1 cellular context compared by ENCODE assay signal in the genomic region with DNA sequence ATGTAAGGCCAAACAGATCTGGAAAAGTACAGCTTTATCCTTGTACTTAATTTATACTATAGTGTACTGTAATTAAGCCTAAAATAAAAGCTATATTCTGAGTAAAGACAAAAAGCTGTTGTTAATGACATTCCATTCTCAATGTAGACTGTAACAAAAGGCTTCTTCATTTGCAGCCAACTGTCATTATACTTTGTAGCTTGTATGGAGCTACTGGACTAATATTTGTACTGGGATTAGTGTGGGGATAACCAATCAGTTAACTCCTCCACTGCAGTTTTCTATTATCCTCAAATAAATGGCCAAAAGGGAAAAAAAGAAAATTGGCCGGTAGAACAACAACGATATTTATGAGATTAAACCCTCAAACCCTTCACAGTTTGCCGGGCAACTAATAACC.
A peak's percentile ranks its signal among the peaks of the same experiment; 100 is the strongest.
TF ChIP-seq lines count a peak whose summit lies in the region.

No MANE protein-coding gene starts in this region.

TF ChIP-seq in HepG2, 621 proteins besides CTCF, POLR2A, EP300 and RAD21 (continued from another document and continues in another):
- TF ChIP-seq ZHX1 (CRISPR knock-in tag; IDR thresholded peaks at IDR 0.05; ENCODE audit: low read depth): no peak; the same call in 1 of the 2 replicates
- TF ChIP-seq HMG20A (CRISPR knock-in tag; IDR thresholded peaks at IDR 0.05; ENCODE audit: borderline replicate concordance): peak; percentile 76; the same call in 1 of the 2 replicates
- peak; percentile 45; the same call in 1 of the 2 replicates for TF ChIP-seq ZNF644 (CRISPR knock-in tag; IDR thresholded peaks at IDR 0.05; ENCODE audit: low read depth)
- no peak for TF ChIP-seq TAF15 (IDR thresholded peaks at IDR 0.05; ENCODE audit: low read depth, low read length, poor library complexity, severe bottlenecking)
- no peak for TF ChIP-seq XRCC5 (optimal IDR thresholded peaks at IDR 0.05; ENCODE audit: low read length)
- no peak for TF ChIP-seq FOXC1 (CRISPR knock-in tag; IDR thresholded peaks at IDR 0.05; ENCODE audit: borderline replicate concordance)
- no peak for TF ChIP-seq KLF11 (CRISPR knock-in tag; IDR thresholded peaks at IDR 0.05)
- no peak for TF ChIP-seq CENPX (CRISPR knock-in tag; IDR thresholded peaks at IDR 0.05)
- no peak for TF ChIP-seq ZNF768 (CRISPR knock-in tag; IDR thresholded peaks at IDR 0.05)
- TF ChIP-seq, protein P1, sequence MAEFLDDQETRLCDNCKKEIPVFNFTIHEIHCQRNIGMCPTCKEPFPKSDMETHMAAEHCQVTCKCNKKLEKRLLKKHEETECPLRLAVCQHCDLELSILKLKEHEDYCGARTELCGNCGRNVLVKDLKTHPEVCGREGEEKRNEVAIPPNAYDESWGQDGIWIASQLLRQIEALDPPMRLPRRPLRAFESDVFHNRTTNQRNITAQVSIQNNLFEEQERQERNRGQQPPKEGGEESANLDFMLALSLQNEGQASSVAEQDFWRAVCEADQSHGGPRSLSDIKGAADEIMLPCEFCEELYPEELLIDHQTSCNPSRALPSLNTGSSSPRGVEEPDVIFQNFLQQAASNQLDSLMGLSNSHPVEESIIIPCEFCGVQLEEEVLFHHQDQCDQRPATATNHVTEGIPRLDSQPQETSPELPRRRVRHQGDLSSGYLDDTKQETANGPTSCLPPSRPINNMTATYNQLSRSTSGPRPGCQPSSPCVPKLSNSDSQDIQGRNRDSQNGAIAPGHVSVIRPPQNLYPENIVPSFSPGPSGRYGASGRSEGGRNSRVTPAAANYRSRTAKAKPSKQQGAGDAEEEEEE (CRISPR knock-in tag; IDR thresholded peaks at IDR 0.05; ENCODE audit: borderline replicate concordance): no peak
- no peak for TF ChIP-seq TGIF2 (CRISPR knock-in tag; IDR thresholded peaks at IDR 0.05)
- no peak for TF ChIP-seq KAT2B (IDR thresholded peaks at IDR 0.05; ENCODE audit: borderline replicate concordance, low read depth, low read length)
- no peak; the same call in 1 of the 2 replicates for TF ChIP-seq NKX3-1 (CRISPR knock-in tag; IDR thresholded peaks at IDR 0.05)
- TF ChIP-seq DMAP1 (CRISPR knock-in tag; IDR thresholded peaks at IDR 0.05): 0 out of 2 replicates have a peak, but pooled peaks have one; percentile 29
- TF ChIP-seq ZXDC (CRISPR knock-in tag; IDR thresholded peaks at IDR 0.05): no peak
- TF ChIP-seq MAFK (conservative IDR thresholded peaks at IDR 0.05 in 1 of 2, IDR thresholded peaks at IDR 0.05 in 1 of 2; ENCODE audit: low read length in 2 of 2): no peak
- TF ChIP-seq, protein P2, sequence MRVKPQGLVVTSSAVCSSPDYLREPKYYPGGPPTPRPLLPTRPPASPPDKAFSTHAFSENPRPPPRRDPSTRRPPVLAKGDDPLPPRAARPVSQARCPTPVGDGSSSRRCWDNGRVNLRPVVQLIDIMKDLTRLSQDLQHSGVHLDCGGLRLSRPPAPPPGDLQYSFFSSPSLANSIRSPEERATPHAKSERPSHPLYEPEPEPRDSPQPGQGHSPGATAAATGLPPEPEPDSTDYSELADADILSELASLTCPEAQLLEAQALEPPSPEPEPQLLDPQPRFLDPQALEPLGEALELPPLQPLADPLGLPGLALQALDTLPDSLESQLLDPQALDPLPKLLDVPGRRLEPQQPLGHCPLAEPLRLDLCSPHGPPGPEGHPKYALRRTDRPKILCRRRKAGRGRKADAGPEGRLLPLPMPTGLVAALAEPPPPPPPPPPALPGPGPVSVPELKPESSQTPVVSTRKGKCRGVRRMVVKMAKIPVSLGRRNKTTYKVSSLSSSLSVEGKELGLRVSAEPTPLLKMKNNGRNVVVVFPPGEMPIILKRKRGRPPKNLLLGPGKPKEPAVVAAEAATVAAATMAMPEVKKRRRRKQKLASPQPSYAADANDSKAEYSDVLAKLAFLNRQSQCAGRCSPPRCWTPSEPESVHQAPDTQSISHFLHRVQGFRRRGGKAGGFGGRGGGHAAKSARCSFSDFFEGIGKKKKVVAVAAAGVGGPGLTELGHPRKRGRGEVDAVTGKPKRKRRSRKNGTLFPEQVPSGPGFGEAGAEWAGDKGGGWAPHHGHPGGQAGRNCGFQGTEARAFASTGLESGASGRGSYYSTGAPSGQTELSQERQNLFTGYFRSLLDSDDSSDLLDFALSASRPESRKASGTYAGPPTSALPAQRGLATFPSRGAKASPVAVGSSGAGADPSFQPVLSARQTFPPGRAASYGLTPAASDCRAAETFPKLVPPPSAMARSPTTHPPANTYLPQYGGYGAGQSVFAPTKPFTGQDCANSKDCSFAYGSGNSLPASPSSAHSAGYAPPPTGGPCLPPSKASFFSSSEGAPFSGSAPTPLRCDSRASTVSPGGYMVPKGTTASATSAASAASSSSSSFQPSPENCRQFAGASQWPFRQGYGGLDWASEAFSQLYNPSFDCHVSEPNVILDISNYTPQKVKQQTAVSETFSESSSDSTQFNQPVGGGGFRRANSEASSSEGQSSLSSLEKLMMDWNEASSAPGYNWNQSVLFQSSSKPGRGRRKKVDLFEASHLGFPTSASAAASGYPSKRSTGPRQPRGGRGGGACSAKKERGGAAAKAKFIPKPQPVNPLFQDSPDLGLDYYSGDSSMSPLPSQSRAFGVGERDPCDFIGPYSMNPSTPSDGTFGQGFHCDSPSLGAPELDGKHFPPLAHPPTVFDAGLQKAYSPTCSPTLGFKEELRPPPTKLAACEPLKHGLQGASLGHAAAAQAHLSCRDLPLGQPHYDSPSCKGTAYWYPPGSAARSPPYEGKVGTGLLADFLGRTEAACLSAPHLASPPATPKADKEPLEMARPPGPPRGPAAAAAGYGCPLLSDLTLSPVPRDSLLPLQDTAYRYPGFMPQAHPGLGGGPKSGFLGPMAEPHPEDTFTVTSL (CRISPR knock-in tag; IDR thresholded peaks at IDR 0.05; ENCODE audit: borderline replicate concordance): peak; percentile 38; the same call in 1 of the 2 replicates
- TF ChIP-seq POGK (CRISPR knock-in tag; conservative IDR thresholded peaks at IDR 0.05): no peak
- TF ChIP-seq GTF2F1 (IDR thresholded peaks at IDR 0.05; ENCODE audit: low read length): no peak
- TF ChIP-seq CBX2 (IDR thresholded peaks at IDR 0.05; ENCODE audit: low read depth, low read length): no peak
- TF ChIP-seq CBX2 (CRISPR knock-in tag; IDR thresholded peaks at IDR 0.05; ENCODE audit: low read depth): no peak
- TF ChIP-seq MXD4 (CRISPR knock-in tag; IDR thresholded peaks at IDR 0.05): no peak
- TF ChIP-seq SIN3A (IDR thresholded peaks at IDR 0.05; ENCODE audit: borderline replicate concordance, low read depth, low read length): no peak
- no peak for TF ChIP-seq ZNF224 (CRISPR knock-in tag; IDR thresholded peaks at IDR 0.05)
- no peak for TF ChIP-seq ZEB1 (IDR thresholded peaks at IDR 0.05; ENCODE audit: insufficient replicate concordance, low read depth)
- no peak for TF ChIP-seq NFKB2 (CRISPR knock-in tag; IDR thresholded peaks at IDR 0.05; ENCODE audit: borderline replicate concordance)
- 0 out of 2 replicates have a peak, but pooled peaks have one; percentile 10 for TF ChIP-seq POGZ (CRISPR knock-in tag; IDR thresholded peaks at IDR 0.05)
- TF ChIP-seq TBX3 (IDR thresholded peaks at IDR 0.05; ENCODE audit: borderline replicate concordance): peak; percentile 40; the same call in 1 of the 2 replicates
- no peak for TF ChIP-seq ZNF101 (CRISPR knock-in tag; IDR thresholded peaks at IDR 0.05; ENCODE audit: borderline replicate concordance, low read depth)
- TF ChIP-seq ZNF775 (CRISPR knock-in tag; IDR thresholded peaks at IDR 0.05; ENCODE audit: borderline replicate concordance): no peak
- TF ChIP-seq RFXANK (CRISPR knock-in tag; IDR thresholded peaks at IDR 0.05): 0 out of 2 replicates have a peak, but pooled peaks have one; percentile 6
- TF ChIP-seq HNF4A (CRISPR knock-in tag; IDR thresholded peaks at IDR 0.05): 0 out of 2 replicates have a peak, but pooled peaks have one; percentile 40
- no peak for TF ChIP-seq ZNF501 (CRISPR knock-in tag; IDR thresholded peaks at IDR 0.05)
- TF ChIP-seq TARDBP (CRISPR knock-in tag; IDR thresholded peaks at IDR 0.05): no peak
- no peak for TF ChIP-seq YEATS2 (CRISPR knock-in tag; IDR thresholded peaks at IDR 0.05; ENCODE audit: borderline replicate concordance)
- TF ChIP-seq ARID3A (IDR thresholded peaks at IDR 0.05; ENCODE audit: low read depth, low read length): peak; percentile 48
- TF ChIP-seq GMEB1 (CRISPR knock-in tag; IDR thresholded peaks at IDR 0.05; ENCODE audit: borderline replicate concordance): no peak
- TF ChIP-seq ZNF850 (CRISPR knock-in tag; conservative IDR thresholded peaks at IDR 0.05): no peak
- TF ChIP-seq, protein P3, sequence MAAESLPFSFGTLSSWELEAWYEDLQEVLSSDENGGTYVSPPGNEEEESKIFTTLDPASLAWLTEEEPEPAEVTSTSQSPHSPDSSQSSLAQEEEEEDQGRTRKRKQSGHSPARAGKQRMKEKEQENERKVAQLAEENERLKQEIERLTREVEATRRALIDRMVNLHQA (CRISPR knock-in tag; IDR thresholded peaks at IDR 0.05): no peak
- TF ChIP-seq ZNF629 (CRISPR knock-in tag; conservative IDR thresholded peaks at IDR 0.05): no peak
- TF ChIP-seq SRSF4 (IDR thresholded peaks at IDR 0.05; ENCODE audit: low read depth, low read length, poor library complexity, severe bottlenecking): no peak
- no peak; a peak in 1 of 4 replicates for TF ChIP-seq KLF16 (CRISPR knock-in tag; IDR thresholded peaks at IDR 0.05)
- TF ChIP-seq NCOA5 (CRISPR knock-in tag; IDR thresholded peaks at IDR 0.05): no peak
